ENCODE assay signal across 9 cellular contexts in genomic region chr3:133005032-133005431, GRCh38. TPM values are rescaled to one million over a fixed set of nuclear protein-coding genes. Genes with fewer than 3 reads are reported as not detected.
"Had no signal": no experiment of that assay in that cellular context is flagged by ENCODE, and none has a peak within 500 bp of the region (broad histone marks: within the 10 kb centered on the region; RNA-seq: fewer than 3 reads in every experiment).

No MANE protein-coding gene starts in this region.

RNA-seq across cellular contexts. Expression of gene TMEM108, which starts 33.2 kb away (rescaled TPM):
- total RNA-seq: activated CD4-positive, alpha-beta memory T cell treated with anti-CD3 and anti-CD28 coated beads, Interleukin-2, amount 10 ng/mL, durations not matched to agents 7 days and 5 days; activated CD4-positive, alpha-beta T cell treated with anti-CD3 and anti-CD28 coated beads for 36 hours; activated CD4-positive, alpha-beta T cell treated with anti-CD3 and anti-CD28 coated beads, Interleukin-2, amount 10 ng/mL, durations not matched to agents 7 days and 5 days; activated CD8-positive, alpha-beta memory T cell treated with anti-CD3 and anti-CD28 coated beads, Interleukin-2, amount 10 ng/mL, durations not matched to agents 7 days and 5 days; activated CD8-positive, alpha-beta T cell treated with anti-CD3 and anti-CD28 coated beads, Interleukin-2, amount 10 ng/mL, durations not matched to agents 7 days and 5 days; activated naive CD8-positive, alpha-beta T cell treated with anti-CD3 and anti-CD28 coated beads, Interleukin-2, amount 10 ng/mL, durations not matched to agents 7 days and 5 days; ascending aorta; bronchial epithelial cell; T-helper 2 cell treated with Interferon-gamma antibody and Interleukin-4, amounts not matched to agents 100 ng/mL and 5 ng/mL, for 36 hours had no signal
